ENCODE assay signal across 7 cellular contexts in genomic region chr11:121366970-121367369, GRCh38.
DNase-seq lines count a peak whose midpoint lies in the region; ATAC-seq and TF ChIP-seq lines count a peak whose summit lies in the region.

No MANE protein-coding gene starts in this region.

- WGBS in sigmoid colon, 2 donors: 51 to 76% methylated on average over 3 of the region's 3 CpGs

- ATAC-seq in GM21528 (IDR thresholded peaks at IDR 0.05; ENCODE audit: low FRiP score, unreplicated experiment) (peak; percentile 4), HG03095 (IDR thresholded peaks at IDR 0.05; ENCODE audit: unreplicated experiment) (no peak)
- ATAC-seq in naive thymus-derived CD4-positive, alpha-beta T cell: no peak

- no peaks in the 10 kb centered on the region for H3K27me3 Mint-ChIP-seq in naive thymus-derived CD4-positive, alpha-beta T cell

- H3K4me1 Mint-ChIP-seq in naive thymus-derived CD4-positive, alpha-beta T cell: peaks cover 35 to 56% (median 43%) of the 10 kb centered on the region in 7 donors

- TF ChIP-seq EP300 in sigmoid colon (IDR thresholded peaks at IDR 0.05): no peak

- intact Hi-C loops in naive thymus-derived CD4-positive, alpha-beta T cell (cut with micrococcal nuclease): loop anchor here (2.0 kb wide), 3 partner anchors 38 to 50 kb away; no protein-coding TSS in a partner anchor
- intact Hi-C loops in sigmoid colon (cut with DNase I): no loop called here

- H3K4me1 ChIP-seq in naive thymus-derived CD4-positive, alpha-beta T cell (ENCODE audit: control insufficient read depth in 2 of 2, insufficient read depth in 2 of 2, low read length in 2 of 2): peaks cover 15 to 31% of the 10 kb centered on the region in 2 donors
- peaks cover 0 to 19% (median 15%) of the 10 kb centered on the region in 4 donors for H3K4me1 ChIP-seq in sigmoid colon

- H3K4me3 ChIP-seq in GM12865 (ENCODE audit: low read depth, low read length) (peak overlapping the region; percentile 11; the same call in 1 of the 2 replicates), sigmoid colon (no peak overlapping the region)
- peak overlapping the region; percentile 53 for H3K4me3 ChIP-seq in naive thymus-derived CD4-positive, alpha-beta T cell (ENCODE audit: low read length)

- no peak for TF ChIP-seq POLR2A in sigmoid colon (IDR thresholded peaks at IDR 0.05)

- peak overlapping the region; percentile 68 to 94 (median 83) for H3K4me3 Mint-ChIP-seq in naive thymus-derived CD4-positive, alpha-beta T cell

- no peak for TF ChIP-seq CTCF in GM12865 (IDR thresholded peaks at IDR 0.05; ENCODE audit: insufficient read depth, low read depth, low read length, missing control alignments)
- TF ChIP-seq CTCF in sigmoid colon (IDR thresholded peaks at IDR 0.05): no peak

- no peaks in the 10 kb centered on the region for H3K27me3 ChIP-seq in naive thymus-derived CD4-positive, alpha-beta T cell (ENCODE audit: control insufficient read depth in 2 of 2, insufficient read depth in 2 of 2, low read length in 2 of 2)
- H3K27me3 ChIP-seq in sigmoid colon: no peaks in the 10 kb centered on the region

- POLR2A ChIA-PET in naive thymus-derived CD4-positive, alpha-beta T cell (lab: Charles Lee): interaction anchor here (0.9 to 3.4 kb wide), 14 partner anchors 9 to 142 kb away, joined by 3 to 51 read pairs (median 6); partner anchors contain the start of genes SORL1 and SORL1-AS1

- CTCF ChIA-PET in naive thymus-derived CD4-positive, alpha-beta T cell (lab: Charles Lee): interaction anchor here (0.8 to 2.7 kb wide), 5 partner anchors 13 to 85 kb away, joined by 3 to 7 read pairs (median 3); partner anchors contain the start of gene SORL1

- H3K27ac Mint-ChIP-seq in naive thymus-derived CD4-positive, alpha-beta T cell: peak overlapping the region; percentile 76 to 98 (median 94)

- H3K36me3 ChIP-seq in naive thymus-derived CD4-positive, alpha-beta T cell (ENCODE audit: control insufficient read depth in 2 of 3, insufficient read depth in 3 of 3, low read length in 3 of 3): no peaks in the 10 kb centered on the region
- no peaks in the 10 kb centered on the region for H3K36me3 ChIP-seq in sigmoid colon

- peaks cover 0 to 29% (median 0%) of the 10 kb centered on the region in 5 donors for H3K36me3 Mint-ChIP-seq in naive thymus-derived CD4-positive, alpha-beta T cell

- H3K9me3 ChIP-seq in naive thymus-derived CD4-positive, alpha-beta T cell (ENCODE audit: control insufficient read depth in 2 of 3, low read length in 3 of 3): no peaks in the 10 kb centered on the region
- no peaks in the 10 kb centered on the region for H3K9me3 ChIP-seq in sigmoid colon

- H3K27ac ChIP-seq in naive thymus-derived CD4-positive, alpha-beta T cell (ENCODE audit: low read depth, low read length): peak overlapping the region; percentile 55
- peak overlapping the region in 2 of 4 donors; percentile 28 to 44 for H3K27ac ChIP-seq in sigmoid colon

- peaks cover 0 to 13% (median 0%) of the 10 kb centered on the region in 11 donors for H3K9me3 Mint-ChIP-seq in naive thymus-derived CD4-positive, alpha-beta T cell

- DNase-seq in GM12865 (ENCODE audit: low read depth) (no peak), NCI-H524 (lab: John Stamatoyannopoulos, UW) (peak; percentile 92 to 97), sigmoid colon (no peak), NCI-H774 (lab: John Stamatoyannopoulos, UW) (no peak)
- no peak for DNase-seq in naive thymus-derived CD4-positive, alpha-beta T cell

Comparison
In these comparisons a context has a peak if more than half of its experiments do, and no peak if none do; other contexts are left out.
1. DNase-seq: peak in NCI-H524 (2 of 2); none in GM12865 (single experiment), naive thymus-derived CD4-positive, alpha-beta T cell (0 of 9), sigmoid colon (single experiment) and NCI-H774 (single experiment).
2. H3K4me3 ChIP-seq: peak in GM12865 (single experiment) and naive thymus-derived CD4-positive, alpha-beta T cell (single experiment); none in sigmoid colon (0 of 4).